1 cellular context compared by ENCODE assay signal in the genomic region with DNA sequence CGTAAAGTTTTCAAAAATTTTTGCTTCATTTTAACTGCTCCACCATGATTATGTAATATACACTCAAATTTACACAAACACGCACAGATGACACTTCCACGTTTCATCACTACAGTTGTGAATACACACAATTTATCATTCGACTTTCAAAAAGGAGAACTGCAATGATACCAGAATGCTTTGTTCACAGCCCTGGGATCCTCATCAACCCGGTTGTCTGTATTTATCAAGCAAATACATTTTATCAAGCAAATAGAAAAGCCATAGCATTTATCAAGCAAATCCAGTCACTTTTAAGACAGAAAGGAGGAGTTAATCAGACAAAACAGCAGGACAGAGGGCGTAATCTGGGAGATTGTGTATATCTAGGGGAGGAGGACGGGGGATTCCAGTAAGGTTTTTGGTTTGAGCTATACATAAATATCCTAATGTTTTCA.
TF ChIP-seq lines count a peak whose summit lies in the region.

No MANE protein-coding gene starts in this region.

TF ChIP-seq in GM12878, 131 proteins besides CTCF, POLR2A, EP300 and RAD21 (continued from another document):
- TF ChIP-seq, protein P1, sequence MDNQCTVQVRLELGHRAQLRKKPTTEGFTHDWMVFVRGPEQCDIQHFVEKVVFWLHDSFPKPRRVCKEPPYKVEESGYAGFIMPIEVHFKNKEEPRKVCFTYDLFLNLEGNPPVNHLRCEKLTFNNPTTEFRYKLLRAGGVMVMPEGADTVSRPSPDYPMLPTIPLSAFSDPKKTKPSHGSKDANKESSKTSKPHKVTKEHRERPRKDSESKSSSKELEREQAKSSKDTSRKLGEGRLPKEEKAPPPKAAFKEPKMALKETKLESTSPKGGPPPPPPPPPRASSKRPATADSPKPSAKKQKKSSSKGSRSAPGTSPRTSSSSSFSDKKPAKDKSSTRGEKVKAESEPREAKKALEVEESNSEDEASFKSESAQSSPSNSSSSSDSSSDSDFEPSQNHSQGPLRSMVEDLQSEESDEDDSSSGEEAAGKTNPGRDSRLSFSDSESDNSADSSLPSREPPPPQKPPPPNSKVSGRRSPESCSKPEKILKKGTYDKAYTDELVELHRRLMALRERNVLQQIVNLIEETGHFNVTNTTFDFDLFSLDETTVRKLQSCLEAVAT (IDR thresholded peaks at IDR 0.05), result no peak
TF ChIP-seq in GM12878: peak in this region for 1.
